ENCODE assay signal across 8 cellular contexts in genomic region chr14:77799863-77800730, GRCh38. TPM values are rescaled to one million over a fixed set of nuclear protein-coding genes. Genes with fewer than 3 reads are reported as not detected.
DNase-seq lines count a peak whose midpoint lies in the region; ATAC-seq lines count a peak whose summit lies in the region.

A gene with protein sequence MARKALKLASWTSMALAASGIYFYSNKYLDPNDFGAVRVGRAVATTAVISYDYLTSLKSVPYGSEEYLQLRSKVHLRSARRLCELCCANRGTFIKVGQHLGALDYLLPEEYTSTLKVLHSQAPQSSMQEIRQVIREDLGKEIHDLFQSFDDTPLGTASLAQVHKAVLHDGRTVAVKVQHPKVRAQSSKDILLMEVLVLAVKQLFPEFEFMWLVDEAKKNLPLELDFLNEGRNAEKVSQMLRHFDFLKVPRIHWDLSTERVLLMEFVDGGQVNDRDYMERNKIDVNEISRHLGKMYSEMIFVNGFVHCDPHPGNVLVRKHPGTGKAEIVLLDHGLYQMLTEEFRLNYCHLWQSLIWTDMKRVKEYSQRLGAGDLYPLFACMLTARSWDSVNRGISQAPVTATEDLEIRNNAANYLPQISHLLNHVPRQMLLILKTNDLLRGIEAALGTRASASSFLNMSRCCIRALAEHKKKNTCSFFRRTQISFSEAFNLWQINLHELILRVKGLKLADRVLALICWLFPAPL (plus strand): TSS chr14:77800109. CDS start chr14:77818979, 18,870 bp downstream.

- H3K9ac ChIP-seq in rectal smooth muscle tissue (ENCODE audit: low read length) = peak within 1 kb of the TSS; percentile 59

- H3K36me3 ChIP-seq in rectal smooth muscle tissue (ENCODE audit: control insufficient read depth, insufficient read depth, low read length) (no peaks in the 10 kb centered on the region), aorta (ENCODE audit: control insufficient read depth in 1 of 2, insufficient read depth in 2 of 2, low read length in 1 of 2) (no peaks in the 10 kb centered on the region)

- no peaks in the 10 kb centered on the region for H3K27me3 Mint-ChIP-seq in T-helper 17 cell

- H3K27ac ChIP-seq in right cardiac atrium (ENCODE audit: low read length) (peak within 1 kb of the TSS; percentile 86), rectal smooth muscle tissue (ENCODE audit: low read depth, low read length) (peak within 1 kb of the TSS; percentile 74), aorta (ENCODE audit: low read depth in 1 of 2, low read length in 2 of 2) (peak within 1 kb of the TSS in 1 of 2 donors; percentile 69)

- H3K4me3 ChIP-seq in right cardiac atrium (ENCODE audit: low read length) (peak within 1 kb of the TSS; percentile 58), rectal smooth muscle tissue (ENCODE audit: low read length) (peak within 1 kb of the TSS; percentile 91), aorta (ENCODE audit: low read length in 2 of 2) (peak within 1 kb of the TSS; percentile 65 to 80)

- ATAC-seq in GM18498 (IDR thresholded peaks at IDR 0.05; ENCODE audit: unreplicated experiment) (peak; percentile 96), HG02884 (IDR thresholded peaks at IDR 0.05; ENCODE audit: unreplicated experiment) (peak; percentile 94), T-helper 17 cell (peak; percentile 94), right cardiac atrium (peak; percentile 97 to 98), aorta (ENCODE audit: low FRiP score) (peak; percentile 95)

- DNase-seq in NCI-H146 treated with DMSO at 0.1 percent for 48 hours (lab: John Stamatoyannopoulos, UW; ENCODE audit: unreplicated experiment) = peak; percentile 27
- DNase-seq in T-helper 17 cell = peak; percentile 65 to 73 (median 71)
- peak; percentile 53 to 98 (median 93) for DNase-seq in anterior cingulate cortex (lab: John Stamatoyannopoulos, UW)
- DNase-seq in right cardiac atrium = peak; percentile 93 to 97 (median 96)
- DNase-seq in aorta = peak; percentile 95 to 97

- H3K36me3 Mint-ChIP-seq in T-helper 17 cell (ENCODE audit: low read depth) = no peaks in the 10 kb centered on the region

- H3K27me3 ChIP-seq in right cardiac atrium (ENCODE audit: control insufficient read depth, insufficient read depth) = no peaks in the 10 kb centered on the region
- H3K27me3 ChIP-seq in rectal smooth muscle tissue (ENCODE audit: control insufficient read depth, insufficient read depth, low read length) = no peaks in the 10 kb centered on the region
- no peaks in the 10 kb centered on the region for H3K27me3 ChIP-seq in aorta (ENCODE audit: control insufficient read depth in 1 of 2, insufficient read depth in 2 of 2, low read length in 1 of 2)

- H3K4me1 Mint-ChIP-seq in T-helper 17 cell = peaks cover 7% of the 10 kb centered on the region

- H3K27ac Mint-ChIP-seq in T-helper 17 cell = peak within 1 kb of the TSS; percentile 62

- peak within 1 kb of the TSS; percentile 87 for H3K4me3 Mint-ChIP-seq in T-helper 17 cell

- no peaks in the 10 kb centered on the region for H3K4me1 ChIP-seq in right cardiac atrium (ENCODE audit: control insufficient read depth, insufficient read depth, low read length)
- no peaks in the 10 kb centered on the region for H3K4me1 ChIP-seq in rectal smooth muscle tissue (ENCODE audit: control insufficient read depth, insufficient read depth, low read length)
- H3K4me1 ChIP-seq in aorta (ENCODE audit: control insufficient read depth in 1 of 2, insufficient read depth in 2 of 2, low read length in 2 of 2) = no peaks in the 10 kb centered on the region

- WGBS in right cardiac atrium = under 1% methylated on average over 66 of the region's 66 CpGs
- WGBS in aorta, 2 donors = 0 to 1% methylated on average over 62 to 66 of the region's 66 CpGs

- H3K9me3 ChIP-seq in T-helper 17 cell (ENCODE audit: control insufficient read depth, low read length, poor library complexity, severe bottlenecking) (no peaks in the 10 kb centered on the region), right cardiac atrium (ENCODE audit: control insufficient read depth, low read length) (no peaks in the 10 kb centered on the region), aorta (ENCODE audit: control insufficient read depth, low read length) (no peaks in the 10 kb centered on the region)

- intact Hi-C loops in right cardiac atrium (cut with DNase I) (loop anchor here in 1 of 4 donors (2.0 kb wide), 1 partner anchor 37 kb away; no protein-coding TSS in a partner anchor), aorta (cut with DNase I) (loop anchor here in 1 of 2 donors (1.0 kb wide), 1 partner anchor 40 kb away; no protein-coding TSS in a partner anchor)

RNA-seq across cellular contexts. Expression of the gene that starts here (rescaled TPM):
- 1 to 10 TPM; 4.7 to 5.1 TPM for total RNA-seq in T-helper 17 cell
- total RNA-seq in right cardiac atrium = 10 to 100 TPM in 2 of 4 donors, 1 to 10 TPM in 2; 5.5 to 11.8 (median 9.8) TPM
- polyA plus RNA-seq in right cardiac atrium = 8.0 TPM
- 1 to 10 TPM; 4.2 to 7.3 TPM for total RNA-seq in aorta
- polyA plus RNA-seq in aorta = 1 to 10 TPM; 2.4 to 4.9 TPM

Comparison
In these comparisons a context has a peak if more than half of its experiments do, and no peak if none do; other contexts are left out.
1. DNase-seq: peak in every context shown above with its lines; median percentile 96 in right cardiac atrium; 96 in aorta; 93 in anterior cingulate cortex; 71 in T-helper 17 cell; 27 in NCI-H146 treated with DMSO at 0.1 percent for 48 hours.